In genomic region chr5:50866415-50866814, GRCh38 we compare ENCODE assay signal across 28 cellular contexts.
"Had no signal": no experiment of that assay in that cellular context is flagged by ENCODE, and none has a peak within 500 bp of the region (broad histone marks: within the 10 kb centered on the region; RNA-seq: fewer than 3 reads in every experiment).

No MANE protein-coding gene starts in this region.

- H3K27ac Mint-ChIP-seq: dendritic cell treated with granulocyte-macrophage colony-stimulating factor and Interleukin-4, amounts not matched to agents 40 ng/mL and 50 ng/mL, for 4 days; effector memory CD8-positive, alpha-beta T cell had no signal

- H3K4me3 Mint-ChIP-seq: dendritic cell treated with granulocyte-macrophage colony-stimulating factor and Interleukin-4, amounts not matched to agents 40 ng/mL and 50 ng/mL, for 4 days; effector memory CD8-positive, alpha-beta T cell; endodermal cell had no signal

- FAIRE-seq: colon, endometrium, endothelial cell of umbilical vein, frontal cortex had no signal

- H3K36me3 ChIP-seq: colonic mucosa, esophagus muscularis mucosa, esophagus squamous epithelium, gastrocnemius medialis, gastroesophageal sphincter, heart left ventricle, heart right ventricle had no signal

- H3K4me3 ChIP-seq: colonic mucosa, coronary artery, dorsolateral prefrontal cortex, esophagus muscularis mucosa, esophagus squamous epithelium, gastrocnemius medialis, gastroesophageal sphincter, heart left ventricle, heart right ventricle had no signal

- H3K4me1 ChIP-seq: colonic mucosa, esophagus muscularis mucosa, esophagus squamous epithelium, foreskin keratinocyte, gastrocnemius medialis, gastroesophageal sphincter, heart left ventricle, heart right ventricle had no signal

- ATAC-seq: effector memory CD8-positive, alpha-beta T cell; esophagus mucosa; foreskin keratinocyte; gastrocnemius medialis; gastroesophageal sphincter; heart left ventricle; heart right ventricle had no signal

- H3K9me3 Mint-ChIP-seq: dendritic cell treated with granulocyte-macrophage colony-stimulating factor and Interleukin-4, amounts not matched to agents 40 ng/mL and 50 ng/mL, for 4 days; effector memory CD8-positive, alpha-beta T cell; endodermal cell had no signal

- H3K27ac ChIP-seq: colonic mucosa, coronary artery, dorsolateral prefrontal cortex, epithelial cell of prostate, esophagus muscularis mucosa, esophagus squamous epithelium, foreskin keratinocyte, gastrocnemius medialis, gastroesophageal sphincter, heart left ventricle, heart right ventricle had no signal

- H3K9me3 ChIP-seq: colonic mucosa, esophagus muscularis mucosa, esophagus squamous epithelium, gastrocnemius medialis, gastroesophageal sphincter, heart left ventricle, heart right ventricle had no signal

- H3K27me3 ChIP-seq: colonic mucosa, esophagus muscularis mucosa, gastrocnemius medialis, gastroesophageal sphincter had no signal

- DNase-seq: colonic mucosa; cortex of kidney; dermis blood vessel endothelial cell; dorsolateral prefrontal cortex; effector CD4-positive, alpha-beta T cell; effector CD8-positive, alpha-beta T cell; effector memory CD4-positive, alpha-beta T cell; effector memory CD8-positive, alpha-beta T cell; erythroblast; esophagus squamous epithelium; foreskin fibroblast; foreskin keratinocyte; foreskin melanocyte; gastrocnemius medialis; glutamatergic neuron; heart left ventricle; heart right ventricle had no signal
